ENCODE assay signal across 1 cellular context in the genomic region with DNA sequence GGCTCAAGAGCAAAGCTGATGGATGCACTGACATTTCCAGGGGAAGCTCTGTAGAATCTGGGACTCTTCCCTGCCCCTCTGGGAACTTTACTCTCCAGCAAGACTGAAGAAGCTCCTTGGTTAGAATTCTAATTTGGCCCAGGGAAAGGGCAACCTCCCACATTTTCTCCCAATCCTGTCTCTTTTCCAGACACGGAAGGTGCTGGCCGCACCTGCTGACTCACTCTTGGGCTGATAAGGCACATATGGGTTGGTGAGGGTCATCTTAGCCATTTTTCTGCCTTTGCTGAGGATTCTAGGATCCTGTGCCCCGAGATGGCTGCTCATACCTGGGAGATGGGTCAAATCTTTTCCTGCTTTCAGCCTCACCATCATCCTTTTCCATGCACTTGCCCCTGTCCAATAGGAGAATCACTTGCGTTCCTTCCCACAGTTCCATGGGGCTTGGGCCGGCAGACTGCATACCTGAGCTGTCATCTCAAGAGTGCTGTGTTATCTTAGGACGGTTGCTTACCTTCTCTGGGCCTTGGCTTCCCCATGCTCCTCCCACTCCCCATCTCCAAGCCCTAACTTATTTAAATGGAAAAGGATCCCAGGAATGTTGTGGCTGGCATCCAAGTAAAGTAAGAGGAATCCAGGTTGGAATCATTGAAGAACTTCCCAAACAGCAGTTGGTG.
A peak's percentile ranks its signal among the peaks of the same experiment; 100 is the strongest.
TF ChIP-seq lines count a peak whose summit lies in the region.

No MANE protein-coding gene starts in this region.

TF ChIP-seq in endothelial cell of umbilical vein, 7 proteins besides CTCF, POLR2A, EP300 and RAD21:
- no peak for TF ChIP-seq JUN (IDR thresholded peaks at IDR 0.05; ENCODE audit: borderline replicate concordance, insufficient read depth, insufficient read length, low read depth)
- no peak for TF ChIP-seq MAX (IDR thresholded peaks at IDR 0.05; ENCODE audit: insufficient read depth, insufficient read length)
- TF ChIP-seq FOS (IDR thresholded peaks at IDR 0.05; ENCODE audit: borderline replicate concordance, insufficient read depth, low read length): peak; percentile 24
- peak; percentile 20 for TF ChIP-seq POLR2AphosphoS5 (IDR thresholded peaks at IDR 0.05; ENCODE audit: insufficient read depth, low read depth, low read length)
TF ChIP-seq in endothelial cell of umbilical vein: peak in this region for 2.
